Comparison of ENCODE assay signal across 12 cellular contexts in genomic region chr20:47346172-47346571, GRCh38. TPM values are rescaled to one million over a fixed set of nuclear protein-coding genes. Genes with fewer than 3 reads are reported as not detected.
A peak's percentile ranks its signal among the peaks of the same experiment; 100 is the strongest.
DNase-seq lines count a peak whose midpoint lies in the region; TF ChIP-seq lines count a peak whose summit lies in the region.
"Had no signal": no experiment of that assay in that cellular context is flagged by ENCODE, and none has a peak within 500 bp of the region (broad histone marks: within the 10 kb centered on the region; RNA-seq: fewer than 3 reads in every experiment).

No MANE protein-coding gene starts in this region.

- H3K9me3 ChIP-seq in BLaER1 treated with 17β-estradiol and CSF1 and Interleukin-3, amounts not matched to agents 10 nM and 100 nM (replicated peaks in 1 of 11): no peaks in the 10 kb centered on the region
- H3K9me3 ChIP-seq in HUES6 (ENCODE audit: control insufficient read depth, insufficient read depth, low read depth, low read length) (no peaks in the 10 kb centered on the region), neuronal stem cell (replicated peaks in 1 of 2; ENCODE audit: control insufficient read depth in 2 of 2, insufficient read depth in 1 of 2, low read depth in 1 of 2, low read length in 2 of 2) (peaks cover 0 to 7% of the 10 kb centered on the region in 2 donors), tibial nerve (no peaks in the 10 kb centered on the region), uterus (no peaks in the 10 kb centered on the region), MM.1S (replicated peaks; ENCODE audit: insufficient read depth, low read length) (no peaks in the 10 kb centered on the region)
- H3K9me3 ChIP-seq: MG63 had no signal

- H2AK5ac ChIP-seq in neuronal stem cell (ENCODE audit: low read depth, low read length): peak overlapping the region; percentile 96

- peak overlapping the region; percentile 1 for H3K14ac ChIP-seq in neuronal stem cell (ENCODE audit: low read length)

- peaks cover 98% of the 10 kb centered on the region for H3K79me2 ChIP-seq in MM.1S (ENCODE audit: low read length)

- peak overlapping the region; percentile 91 for H3K18ac ChIP-seq in neuronal stem cell (ENCODE audit: low read length)

- H4K8ac ChIP-seq in neuronal stem cell (ENCODE audit: low read depth, low read length): peak overlapping the region; percentile 99

- H2AFZ ChIP-seq in neuronal stem cell (ENCODE audit: low read length): no peak overlapping the region
- H2AFZ ChIP-seq in MM.1S (ENCODE audit: low read length): no peak overlapping the region

- H3K4me1 ChIP-seq in BLaER1 treated with 17β-estradiol and CSF1 and Interleukin-3, amounts not matched to agents 10 nM and 100 nM: peaks cover 48 to 76% (median 53%) of the 10 kb centered on the region in 10 experiments
- peaks cover 52% of the 10 kb centered on the region for H3K4me1 ChIP-seq in HUES6 (ENCODE audit: control insufficient read depth, insufficient read depth, low read length)
- H3K4me1 ChIP-seq in neuronal stem cell (ENCODE audit: control insufficient read depth in 2 of 2, insufficient read depth in 1 of 2, low read depth in 1 of 2, low read length in 2 of 2): peaks cover 30 to 31% of the 10 kb centered on the region in 2 donors
- H3K4me1 ChIP-seq in tibial nerve: peaks cover 5 to 68% (median 34%) of the 10 kb centered on the region in 4 donors
- peaks cover 7 to 12% of the 10 kb centered on the region in 2 donors for H3K4me1 ChIP-seq in uterus
- H3K4me1 ChIP-seq in MM.1S (ENCODE audit: low read length): peaks cover 26% of the 10 kb centered on the region

- no peak overlapping the region for H2BK120ac ChIP-seq in neuronal stem cell (ENCODE audit: low read depth, low read length)

- TF ChIP-seq POLR2A in tibial nerve (IDR thresholded peaks at IDR 0.05) (no peak), uterus (IDR thresholded peaks at IDR 0.05) (no peak)

- peak overlapping the region in 9 of 11 experiments; percentile 0 to 99 (median 94); a peak in 13 of 22 replicates for H3K4me2 ChIP-seq in BLaER1 treated with 17β-estradiol and CSF1 and Interleukin-3, amounts not matched to agents 10 nM and 100 nM
- H3K4me2 ChIP-seq in neuronal stem cell (ENCODE audit: insufficient read depth, low read length, poor library complexity, severe bottlenecking) (no peak overlapping the region), MM.1S (ENCODE audit: low read depth, low read length) (no peak overlapping the region)

- peak overlapping the region; percentile 76 for H2BK5ac ChIP-seq in neuronal stem cell (ENCODE audit: low read length)

- peak in 1 of 61 donors; percentile 12 for DNase-seq in caudate nucleus (lab: John Stamatoyannopoulos, UW)
- DNase-seq in neuronal stem cell (ENCODE audit: low spot score): no peak
- DNase-seq in OCI-M1 (lab: John Stamatoyannopoulos, UW): no peak
- DNase-seq in tibial nerve (ENCODE audit: low spot score in 2 of 2): no peak
- no peak for DNase-seq in uterus
- DNase-seq in MM.1S: no peak
- DNase-seq: MG63, NCI-H2227 treated with DMSO at 0.1 percent for 48 hours, small intestine had no signal

- no CpG with 5 or more reads among the region's 3 CpGs for WGBS in neuronal stem cell (ENCODE audit: extremely low coverage in 2 of 2, insufficient read length in 2 of 2, insufficient replicate concordance in 1 of 2), 2 donors
- 83% methylated on average over 3 of the region's 3 CpGs for WGBS in tibial nerve, 2 donors

- H3K4me3 ChIP-seq in BLaER1 treated with 17β-estradiol and CSF1 and Interleukin-3, amounts not matched to agents 10 nM and 100 nM: no peak overlapping the region
- H3K4me3 ChIP-seq in HUES6 (ENCODE audit: low read depth, low read length) (no peak overlapping the region), neuronal stem cell (ENCODE audit: low read length in 2 of 2) (no peak overlapping the region), tibial nerve (no peak overlapping the region), uterus (no peak overlapping the region), MM.1S (ENCODE audit: low read length) (no peak overlapping the region)
- H3K4me3 ChIP-seq: MG63 had no signal

- peaks cover 1% of the 10 kb centered on the region for H3F3A ChIP-seq in MM.1S (ENCODE audit: insufficient read depth, low read length)

- H3K79me1 ChIP-seq in neuronal stem cell (ENCODE audit: low read depth, low read length): peaks cover 6% of the 10 kb centered on the region

- H2BK12ac ChIP-seq in neuronal stem cell (ENCODE audit: low read length): peak overlapping the region; percentile 67

- peaks cover 69 to 87% (median 84%) of the 10 kb centered on the region in 11 experiments for H3K36me3 ChIP-seq in BLaER1 treated with 17β-estradiol and CSF1 and Interleukin-3, amounts not matched to agents 10 nM and 100 nM
- H3K36me3 ChIP-seq in HUES6 (ENCODE audit: control insufficient read depth, insufficient read depth, low read length): peaks cover 60% of the 10 kb centered on the region
- peaks cover 2 to 91% of the 10 kb centered on the region in 2 donors for H3K36me3 ChIP-seq in neuronal stem cell (replicated peaks in 1 of 2; ENCODE audit: control insufficient read depth in 2 of 2, insufficient read depth in 2 of 2, low read length in 2 of 2)
- peaks cover 0 to 13% (median 0%) of the 10 kb centered on the region in 3 donors for H3K36me3 ChIP-seq in tibial nerve
- H3K36me3 ChIP-seq in uterus: no peaks in the 10 kb centered on the region
- peaks cover 18% of the 10 kb centered on the region; the same call in 1 of the 2 replicates for H3K36me3 ChIP-seq in MM.1S (replicated peaks; ENCODE audit: insufficient read depth, low read length)

- TF ChIP-seq CTCF in tibial nerve (IDR thresholded peaks at IDR 0.05) (no peak), uterus (IDR thresholded peaks at IDR 0.05) (no peak), MM.1S (IDR thresholded peaks at IDR 0.05; ENCODE audit: low read length) (no peak)

- H4K20me1 ChIP-seq in BLaER1 treated with 17β-estradiol and CSF1 and Interleukin-3, amounts not matched to agents 10 nM and 100 nM: peaks cover 16 to 91% (median 81%) of the 10 kb centered on the region in 11 experiments; a peak in 20 of 22 replicates
- H4K20me1 ChIP-seq in MM.1S (ENCODE audit: insufficient read depth, low read length): 0 out of 2 replicates have a peak, but pooled peaks cover 3% of the 10 kb centered on the region

- no peaks in the 10 kb centered on the region for H3K9me2 ChIP-seq in MM.1S (replicated peaks; ENCODE audit: insufficient read depth, low read length)

- H3K9ac ChIP-seq in BLaER1 treated with 17β-estradiol and CSF1 and Interleukin-3, amounts not matched to agents 10 nM and 100 nM: peak overlapping the region in 3 of 11 experiments; percentile 2 to 22 (median 16); a peak in 3 of 22 replicates
- H3K9ac ChIP-seq in HUES6 (ENCODE audit: low read length) (peak overlapping the region; percentile 1), neuronal stem cell (ENCODE audit: low read depth, low read length, poor library complexity) (peak overlapping the region; percentile 38), MM.1S (ENCODE audit: low read length) (no peak overlapping the region)

- no peak overlapping the region for H3K23ac ChIP-seq in neuronal stem cell (ENCODE audit: low read depth, low read length, poor library complexity)

- no peak overlapping the region for H4K91ac ChIP-seq in neuronal stem cell (ENCODE audit: low read depth, low read length, poor library complexity)

- H3K27me3 ChIP-seq in BLaER1 treated with 17β-estradiol and CSF1 and Interleukin-3, amounts not matched to agents 10 nM and 100 nM: no peaks in the 10 kb centered on the region
- H3K27me3 ChIP-seq in HUES6 (ENCODE audit: control insufficient read depth, insufficient read depth, low read length): no peaks in the 10 kb centered on the region
- H3K27me3 ChIP-seq in neuronal stem cell (ENCODE audit: control insufficient read depth in 3 of 3, insufficient read depth in 3 of 3, low read depth in 1 of 3, low read length in 3 of 3): no peaks in the 10 kb centered on the region
- no peaks in the 10 kb centered on the region for H3K27me3 ChIP-seq in tibial nerve
- H3K27me3 ChIP-seq in uterus: no peaks in the 10 kb centered on the region
- no peaks in the 10 kb centered on the region for H3K27me3 ChIP-seq in MM.1S (replicated peaks; ENCODE audit: insufficient read depth, low read length)
- H3K27me3 ChIP-seq: MG63 had no signal

- no peak overlapping the region for H3K4ac ChIP-seq in neuronal stem cell (ENCODE audit: low read length)

- H3K27ac ChIP-seq in BLaER1 treated with 17β-estradiol and CSF1 and Interleukin-3, amounts not matched to agents 10 nM and 100 nM: peak overlapping the region in 9 of 11 experiments; percentile 15 to 99 (median 47); a peak in 13 of 22 replicates
- H3K27ac ChIP-seq in HUES6 (ENCODE audit: low read depth, low read length): no peak overlapping the region
- H3K27ac ChIP-seq in caudate nucleus (ENCODE audit: low read depth, low read length): peak overlapping the region; percentile 42
- peak overlapping the region; percentile 43 for H3K27ac ChIP-seq in neuronal stem cell (replicated peaks; ENCODE audit: low read length)
- H3K27ac ChIP-seq in tibial nerve: peak overlapping the region in 2 of 4 donors; percentile 98 to 100
- H3K27ac ChIP-seq in uterus: no peak overlapping the region
- no peak overlapping the region for H3K27ac ChIP-seq in MM.1S (ENCODE audit: low read length)
- H3K27ac ChIP-seq: C4-2B had no signal

- intact Hi-C loops in uterus (cut with DNase I; ENCODE audit: low total_unique reads): no loop called here

- TF ChIP-seq EP300 in tibial nerve (IDR thresholded peaks at IDR 0.05): no peak

- H2BK15ac ChIP-seq in neuronal stem cell (ENCODE audit: low read length): peak overlapping the region; percentile 71

RNA-seq across cellular contexts. Expression of gene ZMYND8, which starts 10.3 kb away (rescaled TPM):
- 44.7 TPM for polyA plus RNA-seq in neuronal stem cell (2013, experiment 1 of 2)
- polyA plus RNA-seq in neuronal stem cell (2013, experiment 2 of 2): 45.0 TPM
- total RNA-seq in tibial nerve (10 to 100 TPM; 45.3 to 69.9 (median 49.8) TPM), uterus (10 to 100 TPM; 10.2 to 26.7 (median 16.0) TPM)

Comparison
In these comparisons a context has a peak if more than half of its experiments do, and no peak if none do; other contexts are left out.
1. H3K27ac ChIP-seq: peak in BLaER1 treated with 17β-estradiol and CSF1 and Interleukin-3, amounts not matched to agents 10 nM and 100 nM (9 of 11), caudate nucleus (single experiment) and neuronal stem cell (single experiment); none in HUES6 (single experiment), uterus (0 of 2) and MM.1S (single experiment).
2. H3K4me2 ChIP-seq: peak in BLaER1 treated with 17β-estradiol and CSF1 and Interleukin-3, amounts not matched to agents 10 nM and 100 nM (9 of 11); none in neuronal stem cell (single experiment) and MM.1S (single experiment).